12 cellular contexts compared by ENCODE assay signal in the genomic region with DNA sequence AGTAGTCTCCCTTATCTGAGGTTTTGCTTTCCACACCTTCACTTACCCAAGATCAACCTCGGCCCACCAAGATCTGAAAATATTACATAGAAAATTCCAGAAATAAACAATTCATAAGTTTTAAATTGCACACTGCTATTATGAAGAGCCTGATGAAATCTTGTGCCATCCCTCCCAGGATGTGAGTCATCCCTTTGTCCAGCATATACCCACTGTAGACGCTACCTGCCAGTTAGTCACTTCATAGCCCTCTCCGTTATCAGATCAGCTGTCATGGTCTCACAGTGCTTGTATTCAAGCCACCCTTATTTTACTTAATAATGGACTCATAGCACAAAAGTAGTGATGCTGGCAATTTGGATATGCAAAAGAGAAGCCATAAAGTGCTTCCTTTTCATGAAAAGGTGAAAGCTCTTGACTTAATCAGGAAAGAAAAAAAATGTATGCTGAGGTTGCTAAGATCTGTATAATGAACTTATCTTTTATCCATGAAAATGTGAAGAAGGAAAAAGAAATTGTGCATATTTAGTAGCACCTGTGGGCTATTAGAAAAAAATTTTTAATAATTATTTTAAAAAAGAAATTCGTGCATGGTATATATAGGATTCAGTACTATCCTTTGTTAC. TPM values are rescaled to one million over a fixed set of nuclear protein-coding genes. Genes with fewer than 3 reads are reported as not detected.
DNase-seq lines count a peak whose midpoint lies in the region; ATAC-seq, FAIRE-seq and TF ChIP-seq lines count a peak whose summit lies in the region.
"Had no signal": no experiment of that assay in that cellular context is flagged by ENCODE, and none has a peak within 500 bp of the region (broad histone marks: within the 10 kb centered on the region; RNA-seq: fewer than 3 reads in every experiment).

No MANE protein-coding gene starts in this region.

- peak; percentile 90 for TF ChIP-seq EP300 in K562 (IDR thresholded peaks at IDR 0.05; ENCODE audit: low read length)

- H3K4me3 Mint-ChIP-seq in activated naive CD8-positive, alpha-beta T cell treated with anti-CD3 and anti-CD28 coated beads, Interleukin-2, amount 50 U/mL, for 24 hours = no peak overlapping the region

- H3K4me2 ChIP-seq in K562 (ENCODE audit: insufficient read depth, low read length) (no peak overlapping the region), mesendoderm (ENCODE audit: low read length) (no peak overlapping the region)

- no TSS peak for BruUV-seq in K562 (replicated peaks; lab: Mats Ljungman, UMichigan)

- H3K36me3 Mint-ChIP-seq in activated naive CD8-positive, alpha-beta T cell treated with anti-CD3 and anti-CD28 coated beads, Interleukin-2, amount 50 U/mL, for 24 hours (ENCODE audit: low read depth) = no peaks in the 10 kb centered on the region

- no peak for TF ChIP-seq POLR2A in K562 (conservative IDR thresholded peaks at IDR 0.05)

- POLR2A ChIA-PET in K562 (lab: Yijun Ruan, JAX) (interaction anchor here (0.8 to 4.1 kb wide), 2 partner anchors 10 to 15 kb away, joined by 3 to 26 read pairs; a partner anchor contains a TSS), HEK293T (lab: Yijun Ruan, JAX) (interaction anchor here (1.3 to 1.7 kb wide), 2 partner anchors 9 kb away, joined by 8 read pairs; a partner anchor contains a TSS)

- H3K27ac ChIP-seq in K562 (ENCODE audit: extremely low read depth, low read depth, low read length) (peak overlapping the region; percentile 41; the same call in 1 of the 3 replicates), mesendoderm (ENCODE audit: low read depth, low read length) (no peak overlapping the region)
- H3K27ac ChIP-seq: gastroesophageal sphincter, SK-N-MC, vagina had no signal

- intact Hi-C loops in K562 (cut with micrococcal nuclease) = no loop called here

- peaks cover 0 to 7% of the 10 kb centered on the region in 2 experiments; a peak in 2 of 5 replicates for H3K4me1 ChIP-seq in K562 (replicated peaks in 1 of 2; ENCODE audit: control insufficient read depth in 2 of 2, insufficient read depth in 2 of 2, low read length in 2 of 2)
- H3K4me1 ChIP-seq in mesendoderm (ENCODE audit: control insufficient read depth, low read depth, low read length) = no peaks in the 10 kb centered on the region
- H3K4me1 ChIP-seq: gastroesophageal sphincter, vagina had no signal

- ATAC-seq in K562 = peak; percentile 92
- no peak for ATAC-seq in activated naive CD8-positive, alpha-beta T cell treated with anti-CD3 and anti-CD28 coated beads, Interleukin-2, amount 50 U/mL, for 24 hours
- ATAC-seq: gastroesophageal sphincter had no signal

- H3K9me1 ChIP-seq in K562 (ENCODE audit: control insufficient read depth, insufficient read depth, low read length) = no peaks in the 10 kb centered on the region

- H3K36me3 ChIP-seq in K562 (ENCODE audit: control insufficient read depth, insufficient read depth, low read length) (no peaks in the 10 kb centered on the region), mesendoderm (ENCODE audit: control insufficient read depth, insufficient read depth, low read length) (no peaks in the 10 kb centered on the region)
- H3K36me3 ChIP-seq: gastroesophageal sphincter, vagina had no signal

- H3K79me2 ChIP-seq in K562 (ENCODE audit: control insufficient read depth, insufficient read depth, low read length) (no peaks in the 10 kb centered on the region), mesendoderm (ENCODE audit: control insufficient read depth, insufficient read depth, low read length) (no peaks in the 10 kb centered on the region)

- H3K9me3 Mint-ChIP-seq in activated naive CD8-positive, alpha-beta T cell treated with anti-CD3 and anti-CD28 coated beads, Interleukin-2, amount 50 U/mL, for 24 hours = peaks cover 7% of the 10 kb centered on the region

- no peak overlapping the region for H3K56ac ChIP-seq in mesendoderm (ENCODE audit: low read length)

- H4K20me1 ChIP-seq in K562 (replicated peaks; ENCODE audit: control insufficient read depth, insufficient read depth, low read length) = no peaks in the 10 kb centered on the region

- no peaks in the 10 kb centered on the region for H3K27me3 Mint-ChIP-seq in activated naive CD8-positive, alpha-beta T cell treated with anti-CD3 and anti-CD28 coated beads, Interleukin-2, amount 50 U/mL, for 24 hours

- WGBS in K562 (ENCODE audit: insufficient coverage, low coverage, missing lambda C conversion rate) = 17% methylated on average over 4 of the region's 4 CpGs
- 100% methylated on average over 1 of the region's 4 CpGs for WGBS in mesendoderm (ENCODE audit: extremely low coverage, insufficient coverage, low lambda C conversion rate)

- DNase-seq in ELR (ENCODE audit: low read depth) (peak; percentile 94), MV-4-11 (lab: John Stamatoyannopoulos, UW) (peak; percentile 54), K562 (ENCODE audit: extremely low read depth in 1 of 4, low spot score in 3 of 4) (peak in 3 of 4 experiments; percentile 27 to 70 (median 47)), mesendoderm (peak; percentile 13), HEK293T (ENCODE audit: extremely low spot score) (no peak), DMS153 (lab: John Stamatoyannopoulos, UW) (no peak), GM20000 (ENCODE audit: low spot score) (no peak)
- DNase-seq in activated naive CD8-positive, alpha-beta T cell treated with anti-CD3 and anti-CD28 coated beads, Interleukin-2, amount 50 U/mL, for 24 hours = no peak

- in situ Hi-C loops in K562 (cut with MboI) = no loop called here

- H2AFZ ChIP-seq in K562 (ENCODE audit: low read depth, low read length) = peak overlapping the region; percentile 10; the same call in 1 of the 2 replicates

- H2BK5ac ChIP-seq in mesendoderm (ENCODE audit: low read length) = no peak overlapping the region

- peaks cover 2% of the 10 kb centered on the region for H3K4me1 Mint-ChIP-seq in activated naive CD8-positive, alpha-beta T cell treated with anti-CD3 and anti-CD28 coated beads, Interleukin-2, amount 50 U/mL, for 24 hours

- H2AK5ac ChIP-seq in mesendoderm (ENCODE audit: low read length) = no peak overlapping the region

- H3K4me3 ChIP-seq in K562 (no peak overlapping the region), mesendoderm (ENCODE audit: low read length) (no peak overlapping the region)
- H3K4me3 ChIP-seq: gastroesophageal sphincter, lung, SK-N-MC, vagina had no signal

- no peak overlapping the region for H2BK120ac ChIP-seq in mesendoderm (ENCODE audit: low read depth, low read length)

- CTCF ChIA-PET in K562 (lab: Yijun Ruan, JAX; ENCODE audit: low intra/inter-chr PET ratio) (no interaction called here), HEK293T (lab: Yijun Ruan, JAX) (no interaction called here)

- no peak overlapping the region for H3K23ac ChIP-seq in mesendoderm (ENCODE audit: low read length)

- no peak overlapping the region for H3K27ac Mint-ChIP-seq in activated naive CD8-positive, alpha-beta T cell treated with anti-CD3 and anti-CD28 coated beads, Interleukin-2, amount 50 U/mL, for 24 hours

- H4K8ac ChIP-seq in mesendoderm (ENCODE audit: low read depth, low read length) = no peak overlapping the region

- H3K4ac ChIP-seq in mesendoderm (ENCODE audit: low read depth, low read length) = no peak overlapping the region

- FAIRE-seq in K562 (lab: Jason Lieb, UNC) = no peak

- TF ChIP-seq CTCF in K562 (IDR thresholded peaks at IDR 0.05 in 2 of 3, conservative IDR thresholded peaks at IDR 0.05 in 1 of 3; ENCODE audit: insufficient read depth in 2 of 3, low read depth in 1 of 3, low read length in 3 of 3) = no peak
- TF ChIP-seq CTCF in GM20000 (IDR thresholded peaks at IDR 0.05; ENCODE audit: extremely low read depth, missing control alignments) = no peak

- TF ChIP-seq RAD21 in K562 (CRISPR knock-in tag; conservative IDR thresholded peaks at IDR 0.05 in 1 of 2, IDR thresholded peaks at IDR 0.05 in 1 of 2) = no peak

- H2BK15ac ChIP-seq in mesendoderm (replicated peaks; ENCODE audit: low read depth) = no peak overlapping the region

- H3K9ac ChIP-seq in K562 (ENCODE audit: insufficient read depth in 1 of 2, low read depth in 2 of 2, low read length in 2 of 2) (no peak overlapping the region), mesendoderm (ENCODE audit: low read length) (no peak overlapping the region)

- H4K5ac ChIP-seq in mesendoderm (ENCODE audit: low read length) = no peak overlapping the region

- no peaks in the 10 kb centered on the region for H3K27me3 ChIP-seq in K562 (ENCODE audit: control insufficient read depth in 2 of 2, insufficient read depth in 2 of 2, low read length in 2 of 2)
- H3K27me3 ChIP-seq in mesendoderm (ENCODE audit: insufficient read depth, low read length, poor library complexity) = no peaks in the 10 kb centered on the region
- H3K27me3 ChIP-seq: gastroesophageal sphincter, vagina had no signal

- no peaks in the 10 kb centered on the region for H3K79me1 ChIP-seq in mesendoderm (ENCODE audit: low read length)

- no peak overlapping the region for H3K18ac ChIP-seq in mesendoderm (ENCODE audit: low read length)

- peaks cover 10% of the 10 kb centered on the region; the same call in 1 of the 2 replicates for H3K9me3 ChIP-seq in K562 (replicated peaks; ENCODE audit: control insufficient read depth, insufficient read depth, low read depth, low read length)
- H3K9me3 ChIP-seq: gastroesophageal sphincter, vagina had no signal

RNA-seq across cellular contexts. Expression of a gene that starts 9.8 kb away (rescaled TPM):
- total RNA-seq in K562 (2011; cell fraction: chromatin; rRNA removed; ENCODE audit: low replicate concordance) = 66.6 and 71.5 TPM in 2 replicates
- total RNA-seq in K562 (2011; cell fraction: nucleolus; rRNA removed) = 56.3 and 60.4 TPM in 2 replicates
- total RNA-seq in K562 (2011; cell fraction: nucleoplasm; rRNA removed) = 80.6 and 100 TPM in 2 replicates
- 120 and 170 TPM in 2 replicates for total RNA-seq in K562 (2014; rRNA removed)
- total RNA-seq in K562 (2014; rRNA removed; fragmentation: Illumina TruSeq; extraction: Trizol) = 177 and 186 TPM in 2 replicates
- total RNA-seq in K562 (2015; rRNA removed; fragmentation: Illumina TruSeq; extraction: Trizol) = 152 and 166 TPM in 2 replicates
- total RNA-seq in K562 (2021) = 237 and 239 TPM in 2 replicates
- polyA plus RNA-seq in K562 (2011; rRNA removed) = 159 and 168 TPM in 2 replicates
- polyA plus RNA-seq in K562 (2011; cell fraction: cytosol; rRNA removed) = 215 and 341 TPM in 2 replicates
- polyA plus RNA-seq in K562 (2011; cell fraction: nucleus; rRNA removed) = 84.4 and 85.4 TPM in 2 replicates
- polyA plus RNA-seq in K562 (2012) = 168 and 187 TPM in 2 replicates
- 120 and 141 TPM in 2 replicates for polyA plus RNA-seq in K562 (2014; fragmentation: Illumina TruSeq; extraction: Trizol)
- 10 to 100 TPM; 65.0 to 99.7 TPM for polyA plus RNA-seq in K562 (2014; fragmentation: Nextera tagmentation; extraction: Ambion mirVana)
- polyA plus RNA-seq in K562 (2014; rRNA removed) = 146 and 191 TPM in 2 replicates
- 73.3 and 105 TPM in 2 replicates for polyA minus RNA-seq in K562 (2011; rRNA and poly(A)+ RNA removed)
- polyA minus RNA-seq in K562 (2011; cell fraction: cytosol; rRNA and poly(A)+ RNA removed) = 54.8 and 84.6 TPM in 2 replicates
- polyA minus RNA-seq in K562 (2011; cell fraction: nucleus; rRNA and poly(A)+ RNA removed) = 32.7 and 55.5 TPM in 2 replicates
- polyA plus RNA-seq in mesendoderm (2013, experiment 1 of 2) = 73.0 TPM
- 74.2 TPM for polyA plus RNA-seq in mesendoderm (2013, experiment 2 of 2)

RNA-seq across cellular contexts. Expression of a gene that starts 15.2 kb away (rescaled TPM):
- 90.4 and 196 TPM in 2 replicates for total RNA-seq in K562 (2011; cell fraction: chromatin; rRNA removed; ENCODE audit: low replicate concordance)
- total RNA-seq in K562 (2011; cell fraction: nucleolus; rRNA removed) = 60.9 and 74.1 TPM in 2 replicates
- total RNA-seq in K562 (2011; cell fraction: nucleoplasm; rRNA removed) = 110 and 179 TPM in 2 replicates
- total RNA-seq in K562 (2014; rRNA removed) (118 and 132 TPM in 2 replicates), K562 (2014; rRNA removed; fragmentation: Illumina TruSeq; extraction: Trizol) (133 and 149 TPM in 2 replicates), K562 (2015; rRNA removed; fragmentation: Illumina TruSeq; extraction: Trizol) (119 and 124 TPM in 2 replicates), K562 (2021) (97.6 and 101 TPM in 2 replicates)
- polyA plus RNA-seq in K562 (2011; rRNA removed) (75.0 and 97.8 TPM in 2 replicates), K562 (2014; fragmentation: Illumina TruSeq; extraction: Trizol) (100 and 102 TPM in 2 replicates), K562 (2014; fragmentation: Nextera tagmentation; extraction: Ambion mirVana) (10 to 100 TPM; 66.7 to 80.2 TPM), K562 (2014; rRNA removed) (111 and 121 TPM in 2 replicates)
- polyA plus RNA-seq in K562 (2011; cell fraction: cytosol; rRNA removed) = 57.3 and 71.3 TPM in 2 replicates
- 62.5 and 90.3 TPM in 2 replicates for polyA plus RNA-seq in K562 (2011; cell fraction: nucleus; rRNA removed)
- 82.0 and 87.8 TPM in 2 replicates for polyA plus RNA-seq in K562 (2012)
- 117 and 124 TPM in 2 replicates for polyA minus RNA-seq in K562 (2011; rRNA and poly(A)+ RNA removed)
- 26.0 and 39.6 TPM in 2 replicates for polyA minus RNA-seq in K562 (2011; cell fraction: cytosol; rRNA and poly(A)+ RNA removed)
- polyA minus RNA-seq in K562 (2011; cell fraction: nucleus; rRNA and poly(A)+ RNA removed) = 49.4 and 90.7 TPM in 2 replicates
- 39.0 TPM for polyA plus RNA-seq in mesendoderm (2013, experiment 1 of 2)
- polyA plus RNA-seq in mesendoderm (2013, experiment 2 of 2) = 38.7 TPM

Comparison
In these comparisons a context has a peak if more than half of its experiments do, and no peak if none do; other contexts are left out.
1. DNase-seq: peak in ELR (single experiment), MV-4-11 (single experiment), K562 (3 of 4) and mesendoderm (single experiment); none in HEK293T (single experiment), DMS153 (single experiment), activated naive CD8-positive, alpha-beta T cell treated with anti-CD3 and anti-CD28 coated beads, Interleukin-2, amount 50 U/mL, for 24 hours (single experiment) and GM20000 (single experiment).